In the genomic region with DNA sequence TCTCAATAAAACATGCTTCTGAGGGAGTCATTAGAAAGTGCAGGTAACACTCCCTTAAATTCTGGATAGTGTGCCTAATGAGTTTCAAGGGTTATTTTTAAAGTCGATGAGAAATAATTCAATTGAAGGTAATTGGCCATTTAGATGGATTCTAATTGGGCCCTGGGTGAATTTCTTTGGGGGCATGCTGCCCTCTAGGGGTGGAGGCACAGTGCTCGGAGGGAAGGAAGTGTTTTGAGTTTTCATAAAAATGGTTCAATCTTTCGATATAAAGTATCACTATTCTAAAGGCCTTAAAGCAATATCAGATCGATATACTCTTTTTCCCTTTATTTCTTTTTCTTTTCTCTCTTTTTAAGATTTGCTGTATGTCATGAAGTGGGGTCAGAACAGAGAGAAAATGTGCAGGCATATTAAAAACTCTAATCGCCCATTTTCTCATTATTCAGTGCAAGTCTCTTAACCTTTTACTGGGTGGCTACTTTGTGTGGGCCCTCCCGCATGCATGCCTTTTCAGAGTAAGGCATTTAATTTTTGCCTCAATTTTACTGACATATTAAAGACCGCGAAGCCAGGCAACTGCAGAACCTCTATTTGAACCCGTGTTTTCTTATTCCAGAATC, we compare ENCODE assay signal across 8 cellular contexts. TPM values are rescaled to one million over a fixed set of nuclear protein-coding genes. Genes with fewer than 3 reads are reported as not detected.
A peak's percentile ranks its signal among the peaks of the same experiment; 100 is the strongest.
DNase-seq lines count a peak whose midpoint lies in the region; ATAC-seq and TF ChIP-seq lines count a peak whose summit lies in the region.

No MANE protein-coding gene starts in this region.

- intact Hi-C loops in sciatic nerve (cut with DNase I) = no loop called here

- H3K9ac ChIP-seq in liver (ENCODE audit: low read depth in 1 of 2, low read length in 2 of 2) = no peak overlapping the region

- no peak overlapping the region for H3K27ac Mint-ChIP-seq in T-helper 2 cell treated with Interferon-gamma antibody and Interleukin-4, amounts not matched to agents 5 μg/mL and 100 μg/mL, for 36 hours

- DNase-seq in BJ (ENCODE audit: low read depth) (no peak), NCI-H2196 treated with DMSO at 0.1 percent for 48 hours (lab: John Stamatoyannopoulos, UW; ENCODE audit: unreplicated experiment) (peak; percentile 26), astrocyte of the cerebellum (ENCODE audit: low read depth) (no peak), sciatic nerve (ENCODE audit: low spot score) (no peak)
- no peak for DNase-seq in T-helper 2 cell treated with Interferon-gamma antibody and Interleukin-4, amounts not matched to agents 5 μg/mL and 100 μg/mL, for 36 hours (ENCODE audit: low spot score)

- H3K9me3 ChIP-seq in liver (ENCODE audit: control insufficient read depth in 4 of 4, low read length in 3 of 4) = no peaks in the 10 kb centered on the region

- CTCF ChIA-PET in BJ (lab: Yijun Ruan, JAX) = interaction anchor here (1.1 to 4.3 kb wide), 6 partner anchors 11 to 552 kb away, joined by 3 to 36 read pairs (median 4); no protein-coding TSS in a partner anchor

- in situ Hi-C loops in astrocyte of the cerebellum (cut with HindIII; ENCODE audit: low sequenced_read_pairs) = no loop called here

- H3K4me3 ChIP-seq in BJ (ENCODE audit: low read depth, low read length) (no peak overlapping the region), astrocyte of the cerebellum (ENCODE audit: low read depth, low read length) (no peak overlapping the region), liver (ENCODE audit: low read depth in 1 of 3, low read length in 3 of 3) (no peak overlapping the region)

- peaks cover 8% of the 10 kb centered on the region for H3K27me3 Mint-ChIP-seq in T-helper 2 cell treated with Interferon-gamma antibody and Interleukin-4, amounts not matched to agents 5 μg/mL and 100 μg/mL, for 36 hours (ENCODE audit: low read depth)

- H3K36me3 ChIP-seq in BJ (ENCODE audit: control insufficient read depth, insufficient read depth, low read length) (no peaks in the 10 kb centered on the region), liver (ENCODE audit: control insufficient read depth in 4 of 4, insufficient read depth in 3 of 4, low read depth in 1 of 4, low read length in 3 of 4) (no peaks in the 10 kb centered on the region)

- TF ChIP-seq RAD21 in liver (IDR thresholded peaks at IDR 0.05) = peak; percentile 80 to 82

- H3K27ac ChIP-seq in liver (ENCODE audit: low read depth in 1 of 2, low read length in 2 of 2) = no peak overlapping the region

- no peaks in the 10 kb centered on the region for H3K4me1 ChIP-seq in liver (ENCODE audit: control insufficient read depth in 4 of 4, insufficient read depth in 4 of 4, low read length in 3 of 4)

- 61% methylated on average over 9 of the region's 9 CpGs for WGBS in liver

- H3K9me3 Mint-ChIP-seq in T-helper 2 cell treated with Interferon-gamma antibody and Interleukin-4, amounts not matched to agents 5 μg/mL and 100 μg/mL, for 36 hours = no peaks in the 10 kb centered on the region

- ATAC-seq in GM18868 (IDR thresholded peaks at IDR 0.05; ENCODE audit: unreplicated experiment) = peak; percentile 64
- no peak for ATAC-seq in sciatic nerve
- no peak for ATAC-seq in HG02642 (IDR thresholded peaks at IDR 0.05; ENCODE audit: poor library complexity, unreplicated experiment)

- peaks cover 2% of the 10 kb centered on the region for H3K4me1 Mint-ChIP-seq in T-helper 2 cell treated with Interferon-gamma antibody and Interleukin-4, amounts not matched to agents 5 μg/mL and 100 μg/mL, for 36 hours (ENCODE audit: low read depth)

- no peak overlapping the region for H3K4me3 Mint-ChIP-seq in T-helper 2 cell treated with Interferon-gamma antibody and Interleukin-4, amounts not matched to agents 5 μg/mL and 100 μg/mL, for 36 hours

- POLR2A ChIA-PET in BJ (lab: Charles Lee) = no interaction called here

- no peaks in the 10 kb centered on the region for H3K27me3 ChIP-seq in BJ (ENCODE audit: control insufficient read depth, insufficient read depth, low read length)
- peaks cover 0 to 5% (median under 1%) of the 10 kb centered on the region in 4 donors for H3K27me3 ChIP-seq in liver (ENCODE audit: control insufficient read depth in 4 of 4, insufficient read depth in 4 of 4, low read length in 3 of 4)

- H3K36me3 Mint-ChIP-seq in T-helper 2 cell treated with Interferon-gamma antibody and Interleukin-4, amounts not matched to agents 5 μg/mL and 100 μg/mL, for 36 hours (ENCODE audit: low read depth) = no peaks in the 10 kb centered on the region

- TF ChIP-seq CTCF in BJ (IDR thresholded peaks at IDR 0.05; ENCODE audit: insufficient read depth, low read depth, low read length) (peak; percentile 88), astrocyte of the cerebellum (IDR thresholded peaks at IDR 0.05; ENCODE audit: low read depth, low read length, missing control alignments) (peak; percentile 90), liver (IDR thresholded peaks at IDR 0.05; ENCODE audit: low read depth, low read length, missing input control) (peak; percentile 77)

TF ChIP-seq in liver, 16 proteins besides CTCF, POLR2A, EP300 and RAD21:
- TF ChIP-seq FOXA2 (IDR thresholded peaks at IDR 0.05) (no peak), TAF1 (conservative IDR thresholded peaks at IDR 0.05) (no peak), YY1 (IDR thresholded peaks at IDR 0.05) (no peak)
TF ChIP-seq in liver: peak in this region for 0.

RNA-seq across cellular contexts. Expression of a gene that starts 25.5 kb away (rescaled TPM):
- polyA plus RNA-seq in BJ (2011; rRNA removed) = not detected in 2 replicates
- polyA minus RNA-seq in BJ (2011; rRNA and poly(A)+ RNA removed) = not detected in 2 replicates
- total RNA-seq in liver = under 1 TPM in 1 of 2 donors, not detected in 1; 0.33 TPM
- polyA plus RNA-seq in liver = not detected
- not detected for total RNA-seq in sciatic nerve

RNA-seq across cellular contexts. Expression of a gene that starts 36.9 kb away (rescaled TPM):
- polyA plus RNA-seq in BJ (2011; rRNA removed) (not detected in 2 replicates), liver (not detected)
- not detected in 2 replicates for polyA minus RNA-seq in BJ (2011; rRNA and poly(A)+ RNA removed)
- total RNA-seq in liver (not detected), sciatic nerve (0.22 TPM)
